ENCODE assay signal across 12 cellular contexts in the genomic region with DNA sequence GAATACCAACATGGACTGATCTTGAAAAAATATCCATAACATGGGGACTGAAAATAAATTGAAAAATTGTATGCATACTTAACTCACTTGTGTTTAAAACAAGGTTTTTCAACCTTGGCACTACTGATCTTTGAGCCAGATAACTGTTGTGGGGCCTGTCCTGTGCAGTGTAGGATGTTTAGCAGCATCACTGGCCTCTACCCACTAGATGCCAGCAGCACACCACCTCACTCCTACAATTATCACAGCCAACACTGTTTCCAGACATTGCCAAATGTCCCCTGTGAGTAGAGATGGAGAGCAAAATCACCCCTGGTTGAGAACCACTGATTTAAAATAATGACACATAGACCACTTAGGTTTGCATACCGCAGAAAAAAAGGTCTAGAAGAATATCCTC. TPM values are rescaled to one million over a fixed set of nuclear protein-coding genes. Genes with fewer than 3 reads are reported as not detected.
DNase-seq lines count a peak whose midpoint lies in the region; ATAC-seq and TF ChIP-seq lines count a peak whose summit lies in the region.
"Had no signal": no experiment of that assay in that cellular context is flagged by ENCODE, and none has a peak within 500 bp of the region (broad histone marks: within the 10 kb centered on the region; RNA-seq: fewer than 3 reads in every experiment).

No MANE protein-coding gene starts in this region.

- H3K4me1 ChIP-seq in osteoblast (ENCODE audit: insufficient read depth, low read length): peaks cover 5% of the 10 kb centered on the region
- H3K4me1 ChIP-seq in OCI-LY7 (ENCODE audit: insufficient read depth, low read length, poor library complexity, severe bottlenecking): no peaks in the 10 kb centered on the region
- H3K4me1 ChIP-seq: prostate gland had no signal

- peaks cover 1% of the 10 kb centered on the region for H3K4me1 Mint-ChIP-seq in chondrocyte (ENCODE audit: low read depth)
- H3K4me1 Mint-ChIP-seq: activated CD4-positive, alpha-beta T cell treated with anti-CD3 and anti-CD28 coated beads for 36 hours had no signal

- H4K20me1 ChIP-seq in osteoblast (ENCODE audit: insufficient read depth, low read length) (no peaks in the 10 kb centered on the region), OCI-LY7 (ENCODE audit: insufficient read depth, low read length) (no peaks in the 10 kb centered on the region)

- POLR2A ChIA-PET in OCI-LY7 (lab: Charles Lee): no interaction called here

- H3K4me3 ChIP-seq in osteoblast (ENCODE audit: insufficient read depth, low read length) (no peak overlapping the region), OCI-LY7 (ENCODE audit: low read depth, low read length, poor library complexity, severe bottlenecking) (no peak overlapping the region)
- H3K4me3 ChIP-seq: lung, prostate gland had no signal

- BruUV-seq in OCI-LY7 (replicated peaks; lab: Mats Ljungman, UMichigan): no TSS peak

- H3K9me3 Mint-ChIP-seq in chondrocyte (ENCODE audit: low read depth): no peaks in the 10 kb centered on the region

- H3K79me2 ChIP-seq in osteoblast (ENCODE audit: insufficient read depth, low read length): no peaks in the 10 kb centered on the region
- no peaks in the 10 kb centered on the region for H3K79me2 ChIP-seq in OCI-LY7 (ENCODE audit: insufficient read depth, low read depth, low read length)

- H3K36me3 ChIP-seq in osteoblast (ENCODE audit: insufficient read depth, low read length) (no peaks in the 10 kb centered on the region), OCI-LY7 (ENCODE audit: insufficient read depth, low read length) (no peaks in the 10 kb centered on the region)
- H3K36me3 ChIP-seq: prostate gland had no signal

- H3K36me3 Mint-ChIP-seq in chondrocyte (ENCODE audit: low read depth): no peaks in the 10 kb centered on the region

- no peak overlapping the region for H3K4me2 ChIP-seq in osteoblast (ENCODE audit: insufficient read depth, low read length)
- H3K4me2 ChIP-seq in OCI-LY7 (ENCODE audit: low read length): no peak overlapping the region

- DNase-seq in NCI-H1417 (lab: John Stamatoyannopoulos, UW): peak in 2 of 3 experiments; percentile 31 to 56
- DNase-seq in NCI-H1417 treated with DMSO at 0.1 percent for 48 hours (lab: John Stamatoyannopoulos, UW): no peak
- DNase-seq in NCI-H2227 treated with DMSO at 0.1 percent for 48 hours (lab: John Stamatoyannopoulos, UW): peak; percentile 55
- no peak for DNase-seq in chondrocyte (ENCODE audit: low spot score)
- no peak for DNase-seq in osteoblast (ENCODE audit: insufficient read length, low spot score, missing footprints)
- no peak for DNase-seq in germinal center (ENCODE audit: low spot score)
- DNase-seq in OCI-LY7 (ENCODE audit: low spot score): no peak
- DNase-seq: activated CD4-positive, alpha-beta T cell treated with anti-CD3 and anti-CD28 coated beads for 36 hours had no signal

- TF ChIP-seq CTCF in chondrocyte (IDR thresholded peaks at IDR 0.05) (peak; percentile 71), osteoblast (IDR thresholded peaks at IDR 0.05; ENCODE audit: extremely low read depth, low read depth, low read length) (peak; percentile 61), OCI-LY7 (conservative IDR thresholded peaks at IDR 0.05; ENCODE audit: low read length) (no peak)

- CTCF ChIA-PET in OCI-LY7 (lab: Charles Lee; ENCODE audit: unreplicated experiment): no interaction called here

- no peaks in the 10 kb centered on the region for H3K27me3 ChIP-seq in osteoblast (ENCODE audit: insufficient read depth, low read length)

- no peaks in the 10 kb centered on the region for H3K9me2 ChIP-seq in OCI-LY7 (ENCODE audit: insufficient read depth, low read length)

- ATAC-seq in GM18505 (IDR thresholded peaks at IDR 0.05; ENCODE audit: unreplicated experiment): no peak
- ATAC-seq: activated CD4-positive, alpha-beta T cell treated with anti-CD3 and anti-CD28 coated beads for 36 hours had no signal

- no peak overlapping the region for H3K4me3 Mint-ChIP-seq in chondrocyte (ENCODE audit: unreplicated experiment)
- H3K4me3 Mint-ChIP-seq: activated CD4-positive, alpha-beta T cell treated with anti-CD3 and anti-CD28 coated beads for 36 hours had no signal

- no peak overlapping the region for H3K27ac ChIP-seq in osteoblast (ENCODE audit: low read depth, low read length)
- H3K27ac ChIP-seq in OCI-LY7 (ENCODE audit: low read depth, low read length, poor library complexity, severe bottlenecking): no peak overlapping the region
- H3K27ac ChIP-seq: prostate gland had no signal

- no peak overlapping the region for H3K27ac Mint-ChIP-seq in chondrocyte (ENCODE audit: unreplicated experiment)
- H3K27ac Mint-ChIP-seq: activated CD4-positive, alpha-beta T cell treated with anti-CD3 and anti-CD28 coated beads for 36 hours had no signal

- H3K9me3 ChIP-seq in osteoblast (ENCODE audit: low read depth, low read length): no peaks in the 10 kb centered on the region
- no peaks in the 10 kb centered on the region for H3K9me3 ChIP-seq in OCI-LY7 (ENCODE audit: low read length)
- H3K9me3 ChIP-seq: prostate gland had no signal

- H2AFZ ChIP-seq in osteoblast (ENCODE audit: low read length) (no peak overlapping the region), OCI-LY7 (ENCODE audit: low read length) (no peak overlapping the region)

- intact Hi-C loops in OCI-LY7 (cut with micrococcal nuclease; ENCODE audit: unreplicated experiment): no loop called here

- peaks cover 23% of the 10 kb centered on the region for H3K27me3 Mint-ChIP-seq in chondrocyte (ENCODE audit: low read depth)

- TF ChIP-seq POLR2A in GM18505 (IDR thresholded peaks at IDR 0.05; ENCODE audit: borderline replicate concordance, extremely low read depth, insufficient read depth, insufficient read length): no peak

RNA-seq across cellular contexts. Expression of gene SLC1A2, which starts 45.0 kb away (rescaled TPM):
- total RNA-seq in chondrocyte: 0.10 to 1.1 TPM (median 0.26 TPM) in 3 replicates
- total RNA-seq in osteoblast: 0.72 and 1.5 TPM in 2 replicates
- total RNA-seq in OCI-LY7 (2014; rRNA removed; shearing (Covaris generic)): not detected in 2 replicates
- not detected in 2 replicates for total RNA-seq in OCI-LY7 (2022)
- total RNA-seq: activated CD4-positive, alpha-beta T cell treated with anti-CD3 and anti-CD28 coated beads for 36 hours; glomerular endothelial cell had no signal

Comparison
In these comparisons a context has a peak if more than half of its experiments do, and no peak if none do; other contexts are left out.
1. DNase-seq: peak in NCI-H1417 (2 of 3) and NCI-H2227 treated with DMSO at 0.1 percent for 48 hours (single experiment); none in NCI-H1417 treated with DMSO at 0.1 percent for 48 hours (single experiment), chondrocyte (single experiment), osteoblast (single experiment), germinal center (single experiment) and OCI-LY7 (single experiment).